In genomic region chr1:179029293-179029692, GRCh38 we compare ENCODE assay signal across 1 cellular context.
TF ChIP-seq lines count a peak whose summit lies in the region.

No MANE protein-coding gene starts in this region.

TF ChIP-seq in GM12878, 131 proteins besides CTCF, POLR2A, EP300 and RAD21:
- TF ChIP-seq SREBF2 (IDR thresholded peaks at IDR 0.05; ENCODE audit: low read length) (no peak), MTA3 (IDR thresholded peaks at IDR 0.05; ENCODE audit: borderline replicate concordance, low read length) (no peak)
